ENCODE assay signal across 10 cellular contexts in genomic region chr11:114098927-114099326, GRCh38. TPM values are rescaled to one million over a fixed set of nuclear protein-coding genes. Genes with fewer than 3 reads are reported as not detected.
A peak's percentile ranks its signal among the peaks of the same experiment; 100 is the strongest.
DNase-seq lines count a peak whose midpoint lies in the region; ATAC-seq and TF ChIP-seq lines count a peak whose summit lies in the region.
"Had no signal": no experiment of that assay in that cellular context is flagged by ENCODE, and none has a peak within 500 bp of the region (broad histone marks: within the 10 kb centered on the region; RNA-seq: fewer than 3 reads in every experiment).

No MANE protein-coding gene starts in this region.

- TF ChIP-seq CTCF in transverse colon (IDR thresholded peaks at IDR 0.05) = no peak

- 50 to 57% methylated on average over 3 of the region's 3 CpGs for WGBS in transverse colon (ENCODE audit: low coverage in 1 of 2), 2 donors

- ATAC-seq in Right ventricle myocardium superior (ENCODE audit: poor library complexity) (peak; percentile 6), left cardiac atrium (no peak), left lobe of liver (peak; percentile 74)

- peak overlapping the region; percentile 71 to 73 (median 72) for H3K27ac ChIP-seq in transverse colon
- H3K27ac ChIP-seq: lower lobe of right lung had no signal

- no peaks in the 10 kb centered on the region for H3K36me3 ChIP-seq in transverse colon

- intact Hi-C loops in Right ventricle myocardium superior (cut with DNase I) (no loop called here), left cardiac atrium (cut with DNase I) (no loop called here), transverse colon (cut with DNase I; ENCODE audit: low total_unique reads) (no loop called here)

- DNase-seq in Right ventricle myocardium superior (no peak), left cardiac atrium (no peak), NCI-H69 (lab: John Stamatoyannopoulos, UW) (peak; percentile 22), left lobe of liver (ENCODE audit: low spot score) (peak; percentile 68), transverse colon (no peak), ACHN (no peak), NCI-H526 treated with DMSO at 0.1 percent for 48 hours (lab: John Stamatoyannopoulos, UW) (no peak)
- no peak for DNase-seq in stimulated activated CD4-positive, alpha-beta T cell treated with anti-CD3 and anti-CD28 coated beads, Interleukin-15, amount 100 ng/mL, for 24 hours
- DNase-seq: lower lobe of right lung, NCI-H226 had no signal

- TF ChIP-seq POLR2A in transverse colon (IDR thresholded peaks at IDR 0.05) = no peak

- no peaks in the 10 kb centered on the region for H3K9me3 ChIP-seq in transverse colon
- H3K9me3 ChIP-seq: lower lobe of right lung had no signal

- H3K27me3 ChIP-seq in transverse colon = no peaks in the 10 kb centered on the region

- in situ Hi-C loops in transverse colon (cut with MboI; ENCODE audit: low pct_ligation_motif_present in 1 of 4, low pct_unique_long_range_greater_than_20kb in 1 of 4, low sequenced_read_pairs in 3 of 4) (no loop called here), ACHN (cut with HindIII; ENCODE audit: low pct_ligation_motif_present, low pct_unique_long_range_greater_than_20kb, low sequenced_read_pairs) (no loop called here)

- peak; percentile 4 for TF ChIP-seq EP300 in transverse colon (IDR thresholded peaks at IDR 0.05; ENCODE audit: low read depth)

- H3K4me3 ChIP-seq in transverse colon = no peak overlapping the region
- H3K4me3 ChIP-seq: lower lobe of right lung had no signal

- H3K4me1 ChIP-seq in transverse colon = peaks cover 16 to 53% (median 38%) of the 10 kb centered on the region in 4 donors

RNA-seq across cellular contexts. Expression of gene ZBTB16, which starts 39.4 kb away (rescaled TPM):
- 64.8 TPM for total RNA-seq in Right ventricle myocardium superior
- 10 to 100 TPM; 65.2 to 79.5 TPM for total RNA-seq in left cardiac atrium
- total RNA-seq in left lobe of liver = 160 TPM
- 100 to 1,000 TPM; 108 to 271 (median 155) TPM for total RNA-seq in transverse colon

Comparison
In these comparisons a context has a peak if more than half of its experiments do, and no peak if none do; other contexts are left out.
1. ATAC-seq: peak in Right ventricle myocardium superior (single experiment) and left lobe of liver (single experiment); none in left cardiac atrium (0 of 2).
2. DNase-seq: peak in NCI-H69 (single experiment) and left lobe of liver (single experiment); none in Right ventricle myocardium superior (single experiment), left cardiac atrium (single experiment), transverse colon (single experiment), ACHN (single experiment), stimulated activated CD4-positive, alpha-beta T cell treated with anti-CD3 and anti-CD28 coated beads, Interleukin-15, amount 100 ng/mL, for 24 hours (single experiment) and NCI-H526 treated with DMSO at 0.1 percent for 48 hours (single experiment).